ENCODE assay signal across 21 cellular contexts in the genomic region with DNA sequence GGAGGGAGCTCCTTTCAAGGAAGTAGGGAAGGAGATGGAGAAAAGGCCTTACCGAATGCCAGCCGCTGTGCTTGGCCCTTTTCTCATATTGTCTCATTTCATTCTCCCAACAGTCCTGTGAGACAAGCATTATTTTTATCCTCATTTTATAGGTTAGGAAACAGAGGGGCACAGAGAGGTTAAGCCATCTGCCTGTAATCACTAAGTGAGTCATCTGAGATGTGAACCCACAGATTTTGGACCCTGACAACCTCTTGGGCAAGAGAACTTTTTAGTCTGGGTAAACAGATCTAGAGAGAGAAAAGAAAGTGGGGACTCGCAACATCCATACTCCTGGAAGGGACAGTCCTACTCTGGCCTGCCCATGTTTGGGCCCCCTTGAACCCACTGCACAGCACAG.
"Had no signal": no experiment of that assay in that cellular context is flagged by ENCODE, and none has a peak within 500 bp of the region (broad histone marks: within the 10 kb centered on the region; RNA-seq: fewer than 3 reads in every experiment).

No MANE protein-coding gene starts in this region.

- H3K4me3 ChIP-seq: esophagus muscularis mucosa, gastroesophageal sphincter, psoas muscle, right lobe of liver, skin epidermis, stomach, thoracic aorta had no signal

- ATAC-seq: effector memory CD8-positive, alpha-beta T cell; gastroesophageal sphincter; left colon; psoas muscle; right lobe of liver had no signal

- H3K9ac ChIP-seq: parathyroid adenoma had no signal

- DNase-seq: cerebellar nuclear complex; effector memory CD8-positive, alpha-beta T cell; glutamatergic neuron; left colon; mammary epithelial cell; nephron progenitor cell; psoas muscle; retina; right lobe of liver; stimulated activated CD4-positive, alpha-beta T cell treated with anti-CD3 and anti-CD28 coated beads, Interleukin-2, amount 100 ng/mL, for 24 hours; stimulated activated CD4-positive, alpha-beta T cell treated with anti-CD3 and anti-CD28 coated beads, Interleukin-4, amount 100 ng/mL, for 4 hours; stimulated activated naive CD4-positive, alpha-beta T cell; stomach; substantia nigra; trophoblast cell had no signal

- H3K9me3 ChIP-seq: esophagus muscularis mucosa, gastroesophageal sphincter, psoas muscle, right lobe of liver, stomach, thoracic aorta had no signal

- H3K36me3 ChIP-seq: gastroesophageal sphincter, right lobe of liver, stomach, thoracic aorta had no signal

- H2AFZ ChIP-seq: parathyroid adenoma had no signal

- H3K27ac ChIP-seq: epithelial cell of prostate, esophagus muscularis mucosa, gastroesophageal sphincter, parathyroid adenoma, psoas muscle, right lobe of liver, skin epidermis, stomach, thoracic aorta had no signal

- H3K27me3 ChIP-seq: esophagus muscularis mucosa, gastroesophageal sphincter, right lobe of liver, stomach had no signal

- H3K79me2 ChIP-seq: parathyroid adenoma had no signal

- H3K4me1 ChIP-seq: right lobe of liver had no signal
